Comparison of ENCODE assay signal across 20 cellular contexts in genomic region chr14:69780952-69781351, GRCh38. TPM values are rescaled to one million over a fixed set of nuclear protein-coding genes. Genes with fewer than 3 reads are reported as not detected.
A peak's percentile ranks its signal among the peaks of the same experiment; 100 is the strongest.
DNase-seq lines count a peak whose midpoint lies in the region; ATAC-seq, FAIRE-seq and TF ChIP-seq lines count a peak whose summit lies in the region.
"Had no signal": no experiment of that assay in that cellular context is flagged by ENCODE, and none has a peak within 500 bp of the region (broad histone marks: within the 10 kb centered on the region; RNA-seq: fewer than 3 reads in every experiment).

No MANE protein-coding gene starts in this region.

- H3K27me3 ChIP-seq in HepG2 (ENCODE audit: control insufficient read depth in 1 of 2, insufficient read depth in 2 of 2, low read length in 2 of 2) = no peaks in the 10 kb centered on the region

- no peak for TF ChIP-seq RAD21 in HepG2 (CRISPR knock-in tag; IDR thresholded peaks at IDR 0.05)

- H3K9ac ChIP-seq in HepG2 (ENCODE audit: insufficient read depth, low read depth, low read length) = no peak overlapping the region

- WGBS in HepG2 (ENCODE audit: low lambda C conversion rate) = 93% methylated on average over 3 of the region's 3 CpGs

- no peak for TF ChIP-seq EP300 in HepG2 (IDR thresholded peaks at IDR 0.05; ENCODE audit: low read depth in 2 of 2, low read length in 2 of 2)
- TF ChIP-seq EP300 in HepG2 (CRISPR knock-in tag; IDR thresholded peaks at IDR 0.05; ENCODE audit: borderline replicate concordance) = no peak

- no peaks in the 10 kb centered on the region for H3K9me3 Mint-ChIP-seq in stimulated activated naive CD8-positive, alpha-beta T cell treated with anti-CD3 and anti-CD28 coated beads, Interleukin-15, amount 100 ng/mL, for 72 hours
- H3K9me3 Mint-ChIP-seq: IgD-negative memory B cell had no signal

- CTCF ChIA-PET in HepG2 (lab: Yijun Ruan, JAX; ENCODE audit: low intra/inter-chr PET ratio, low total read pairs) = no interaction called here

- H2AFZ ChIP-seq in HepG2 (ENCODE audit: low read length) = no peak overlapping the region

- H3K4me1 ChIP-seq in HepG2 (ENCODE audit: insufficient read depth, low read length) = peaks cover 47% of the 10 kb centered on the region

- peak overlapping the region; percentile 40 for H3K27ac ChIP-seq in HepG2 (ENCODE audit: extremely low read length, insufficient read depth, low read length)

- H3K4me3 ChIP-seq in HepG2 (replicated peaks in 1 of 3; ENCODE audit: insufficient read depth in 1 of 3, low read depth in 2 of 3, low read length in 3 of 3) = no peak overlapping the region

- in situ Hi-C loops in HepG2 (cut with HindIII; ENCODE audit: extremely low pct_ligation_motif_present, low pct_unique_long_range_greater_than_20kb) = no loop called here

- no peaks in the 10 kb centered on the region for H3K79me2 ChIP-seq in HepG2 (ENCODE audit: insufficient read depth, low read length)

- H3K36me3 ChIP-seq in HepG2 (replicated peaks in 1 of 2; ENCODE audit: control insufficient read depth in 1 of 2, insufficient read depth in 2 of 2, low read length in 2 of 2) = peaks cover 4 to 17% of the 10 kb centered on the region in 2 experiments

- FAIRE-seq in HepG2 (lab: Jason Lieb, UNC) = no peak
- FAIRE-seq: H54 had no signal

- no peaks in the 10 kb centered on the region for H4K20me1 ChIP-seq in HepG2 (ENCODE audit: insufficient read depth, low read length)

- POLR2A ChIA-PET in HepG2 (lab: Yijun Ruan, JAX) = interaction anchor here (3.3 kb wide), 1 partner anchor 14 kb away, joined by 24 read pairs; the partner anchor contains the start of gene SRSF5

- no peaks in the 10 kb centered on the region for H3K9me3 ChIP-seq in T-helper 17 cell (ENCODE audit: control insufficient read depth, low read length, poor library complexity, severe bottlenecking)
- no peaks in the 10 kb centered on the region for H3K9me3 ChIP-seq in HepG2 (ENCODE audit: low read length)

- H3K27me3 Mint-ChIP-seq in stimulated activated naive CD8-positive, alpha-beta T cell treated with anti-CD3 and anti-CD28 coated beads, Interleukin-15, amount 100 ng/mL, for 72 hours = no peaks in the 10 kb centered on the region
- no peaks in the 10 kb centered on the region for H3K27me3 Mint-ChIP-seq in T-helper 17 cell
- H3K27me3 Mint-ChIP-seq: IgD-negative memory B cell had no signal

- ATAC-seq in stimulated activated naive CD8-positive, alpha-beta T cell treated with anti-CD3 and anti-CD28 coated beads, Interleukin-15, amount 100 ng/mL, for 72 hours = peak; percentile 37
- ATAC-seq in stimulated activated naive CD8-positive, alpha-beta T cell treated with anti-CD3 and anti-CD28 coated beads, Interleukin-15, Interleukin-2, amounts not matched to agents 100 U/mL and 50 U/mL, for 24 hours = no peak
- ATAC-seq in T-helper 17 cell (no peak), HepG2 (no peak)
- ATAC-seq: Panc1, Right ventricle myocardium inferior had no signal

- no TSS peak for BruUV-seq in HepG2 (replicated peaks; lab: Mats Ljungman, UMichigan)

- no peak overlapping the region for H3K27ac Mint-ChIP-seq in stimulated activated naive CD8-positive, alpha-beta T cell treated with anti-CD3 and anti-CD28 coated beads, Interleukin-15, amount 100 ng/mL, for 72 hours
- H3K27ac Mint-ChIP-seq in T-helper 17 cell = peak overlapping the region; percentile 32

- intact Hi-C loops in HepG2 (cut with micrococcal nuclease; ENCODE audit: unreplicated experiment) = no loop called here

- H3K4me1 Mint-ChIP-seq in stimulated activated naive CD8-positive, alpha-beta T cell treated with anti-CD3 and anti-CD28 coated beads, Interleukin-15, amount 100 ng/mL, for 72 hours = peaks cover 24% of the 10 kb centered on the region
- H3K4me1 Mint-ChIP-seq in T-helper 17 cell = peaks cover 34% of the 10 kb centered on the region

- no peak for TF ChIP-seq POLR2A in HepG2 (IDR thresholded peaks at IDR 0.05; ENCODE audit: insufficient read depth in 1 of 2, low read depth in 2 of 2, low read length in 2 of 2)

- TF ChIP-seq CTCF in HepG2 (CRISPR knock-in tag; IDR thresholded peaks at IDR 0.05) = no peak

- no peak overlapping the region for H3K4me3 Mint-ChIP-seq in stimulated activated naive CD8-positive, alpha-beta T cell treated with anti-CD3 and anti-CD28 coated beads, Interleukin-15, amount 100 ng/mL, for 72 hours
- no peak overlapping the region for H3K4me3 Mint-ChIP-seq in T-helper 17 cell
- H3K4me3 Mint-ChIP-seq: IgD-negative memory B cell had no signal

- H3K4me2 ChIP-seq in HepG2 (ENCODE audit: low read depth, low read length) = no peak overlapping the region

- peaks cover 4% of the 10 kb centered on the region for H3K36me3 Mint-ChIP-seq in T-helper 17 cell (ENCODE audit: low read depth)
- H3K36me3 Mint-ChIP-seq: IgD-negative memory B cell had no signal

- DNase-seq in stimulated activated naive CD8-positive, alpha-beta T cell treated with anti-CD3 and anti-CD28 coated beads, Interleukin-15, amount 100 ng/mL, for 72 hours = no peak
- DNase-seq in stimulated activated naive CD8-positive, alpha-beta T cell treated with anti-CD3 and anti-CD28 coated beads, Interleukin-15, Interleukin-2, amounts not matched to agents 100 U/mL and 50 U/mL, for 24 hours = no peak
- DNase-seq in T-helper 17 cell (no peak), HepG2 (ENCODE audit: low spot score) (no peak), retina (no peak), SKM-1 treated with dmso at 0.1 percent for 144 hours (lab: John Stamatoyannopoulos, UW; ENCODE audit: unreplicated experiment) (no peak), COLO829 (ENCODE audit: low spot score) (no peak)
- DNase-seq: DMS153, EL, NCI-H1417, NCI-H2029 treated with DMSO at 0.1 percent for 48 hours, NCI-H510A, NCI-H82 had no signal

TF ChIP-seq in HepG2, 621 proteins besides CTCF, POLR2A, EP300 and RAD21:
- no peak for TF ChIP-seq ZNF564 (CRISPR knock-in tag; IDR thresholded peaks at IDR 0.05)
- TF ChIP-seq TOPORS (CRISPR knock-in tag; IDR thresholded peaks at IDR 0.05) = no peak
- no peak for TF ChIP-seq ASH2L (IDR thresholded peaks at IDR 0.05; ENCODE audit: insufficient read length, low read depth, low read length)
- TF ChIP-seq ZKSCAN5 (CRISPR knock-in tag; IDR thresholded peaks at IDR 0.05) = no peak
- TF ChIP-seq MED1 (CRISPR knock-in tag; IDR thresholded peaks at IDR 0.05) = no peak
- TF ChIP-seq JUNB (CRISPR knock-in tag; IDR thresholded peaks at IDR 0.05; ENCODE audit: borderline replicate concordance) = no peak

RNA-seq across cellular contexts. Expression of gene SRSF5, which starts 14.0 kb away (rescaled TPM):
- total RNA-seq in T-helper 17 cell (1,000 to 10,000 TPM; 1,334 to 1,459 TPM), HepG2 (2016; rRNA removed; fragmentation: Illumina TruSeq; extraction: Trizol) (277 and 333 TPM in 2 replicates)
- total RNA-seq in HepG2 (2016; cell fraction: cytosol; rRNA removed; fragmentation: Illumina TruSeq; extraction: Trizol; ENCODE audit: low read depth) = 66.7 and 68.4 TPM in 2 replicates
- total RNA-seq in HepG2 (2016; cell fraction: insoluble cytoplasmic fraction; rRNA removed; fragmentation: Illumina TruSeq; extraction: Trizol) = 277 and 309 TPM in 2 replicates
- total RNA-seq in HepG2 (2016; cell fraction: membrane; rRNA removed; fragmentation: Illumina TruSeq; extraction: Trizol) = 68.2 and 70.5 TPM in 2 replicates
- total RNA-seq in HepG2 (2016; cell fraction: nucleus; rRNA removed; fragmentation: Illumina TruSeq; extraction: Trizol) = 278 and 311 TPM in 2 replicates
- polyA plus RNA-seq in HepG2 (2011; rRNA removed) = 189 and 218 TPM in 2 replicates
- 169 and 242 TPM in 2 replicates for polyA plus RNA-seq in HepG2 (2011; cell fraction: cytosol; rRNA removed)
- polyA plus RNA-seq in HepG2 (2011; cell fraction: nucleus; rRNA removed) = 586 and 686 TPM in 2 replicates
- 376 and 529 TPM in 2 replicates for polyA plus RNA-seq in HepG2 (2012)
- 22.7 and 25.6 TPM in 2 replicates for polyA plus RNA-seq in HepG2 (2016; cell fraction: cytosol; fragmentation: Illumina TruSeq; extraction: Trizol; ENCODE audit: low read depth)
- polyA plus RNA-seq in HepG2 (2016; cell fraction: insoluble cytoplasmic fraction; fragmentation: Illumina TruSeq; extraction: Trizol; ENCODE audit: low read depth) = 415 and 444 TPM in 2 replicates
- 45.5 and 47.3 TPM in 2 replicates for polyA plus RNA-seq in HepG2 (2016; cell fraction: membrane; fragmentation: Illumina TruSeq; extraction: Trizol; ENCODE audit: low read depth)
- polyA plus RNA-seq in HepG2 (2016; cell fraction: nucleus; fragmentation: Illumina TruSeq; extraction: Trizol; ENCODE audit: insufficient read depth, low read depth) = 410 and 415 TPM in 2 replicates
- 99.8 and 128 TPM in 2 replicates for polyA minus RNA-seq in HepG2 (2011; rRNA and poly(A)+ RNA removed; ENCODE audit: low replicate concordance)
- polyA minus RNA-seq in HepG2 (2011; cell fraction: cytosol; rRNA and poly(A)+ RNA removed) = 61.5 and 65.7 TPM in 2 replicates
- 704 and 755 TPM in 2 replicates for polyA minus RNA-seq in HepG2 (2011; cell fraction: nucleus; rRNA and poly(A)+ RNA removed)

RNA-seq across cellular contexts. Expression of gene SLC10A1, which starts 16.1 kb away (rescaled TPM):
- total RNA-seq in T-helper 17 cell (not detected), HepG2 (2016; rRNA removed; fragmentation: Illumina TruSeq; extraction: Trizol) (not detected in 2 replicates)
- total RNA-seq in HepG2 (2016; cell fraction: cytosol; rRNA removed; fragmentation: Illumina TruSeq; extraction: Trizol; ENCODE audit: low read depth) = not detected in 2 replicates
- total RNA-seq in HepG2 (2016; cell fraction: insoluble cytoplasmic fraction; rRNA removed; fragmentation: Illumina TruSeq; extraction: Trizol) = not detected in 2 replicates
- not detected in 2 replicates for total RNA-seq in HepG2 (2016; cell fraction: membrane; rRNA removed; fragmentation: Illumina TruSeq; extraction: Trizol)
- not detected in 2 replicates for total RNA-seq in HepG2 (2016; cell fraction: nucleus; rRNA removed; fragmentation: Illumina TruSeq; extraction: Trizol)
- 0.17 and 0.18 TPM in 2 replicates for polyA plus RNA-seq in HepG2 (2011; rRNA removed)
- polyA plus RNA-seq in HepG2 (2011; cell fraction: cytosol; rRNA removed) = 0.09 and 0.22 TPM in 2 replicates
- 0.16 TPM in 1 of 2 replicates, not detected in the other for polyA plus RNA-seq in HepG2 (2011; cell fraction: nucleus; rRNA removed)
- 0.12 and 0.30 TPM in 2 replicates for polyA plus RNA-seq in HepG2 (2012)
- not detected in 2 replicates for polyA plus RNA-seq in HepG2 (2016; cell fraction: cytosol; fragmentation: Illumina TruSeq; extraction: Trizol; ENCODE audit: low read depth)
- polyA plus RNA-seq in HepG2 (2016; cell fraction: insoluble cytoplasmic fraction; fragmentation: Illumina TruSeq; extraction: Trizol; ENCODE audit: low read depth) = not detected in 2 replicates
- not detected in 2 replicates for polyA plus RNA-seq in HepG2 (2016; cell fraction: membrane; fragmentation: Illumina TruSeq; extraction: Trizol; ENCODE audit: low read depth)
- not detected in 2 replicates for polyA plus RNA-seq in HepG2 (2016; cell fraction: nucleus; fragmentation: Illumina TruSeq; extraction: Trizol; ENCODE audit: insufficient read depth, low read depth)
- not detected in 2 replicates for polyA minus RNA-seq in HepG2 (2011; rRNA and poly(A)+ RNA removed; ENCODE audit: low replicate concordance)
- polyA minus RNA-seq in HepG2 (2011; cell fraction: cytosol; rRNA and poly(A)+ RNA removed) = not detected in 2 replicates
- not detected in 2 replicates for polyA minus RNA-seq in HepG2 (2011; cell fraction: nucleus; rRNA and poly(A)+ RNA removed)
- total RNA-seq: LHCN-M2, Right ventricle myocardium inferior had no signal
- polyA plus RNA-seq: AG04450, BJ, IgD-negative memory B cell had no signal
